Comparison of ENCODE assay signal across 8 cellular contexts in the genomic region with DNA sequence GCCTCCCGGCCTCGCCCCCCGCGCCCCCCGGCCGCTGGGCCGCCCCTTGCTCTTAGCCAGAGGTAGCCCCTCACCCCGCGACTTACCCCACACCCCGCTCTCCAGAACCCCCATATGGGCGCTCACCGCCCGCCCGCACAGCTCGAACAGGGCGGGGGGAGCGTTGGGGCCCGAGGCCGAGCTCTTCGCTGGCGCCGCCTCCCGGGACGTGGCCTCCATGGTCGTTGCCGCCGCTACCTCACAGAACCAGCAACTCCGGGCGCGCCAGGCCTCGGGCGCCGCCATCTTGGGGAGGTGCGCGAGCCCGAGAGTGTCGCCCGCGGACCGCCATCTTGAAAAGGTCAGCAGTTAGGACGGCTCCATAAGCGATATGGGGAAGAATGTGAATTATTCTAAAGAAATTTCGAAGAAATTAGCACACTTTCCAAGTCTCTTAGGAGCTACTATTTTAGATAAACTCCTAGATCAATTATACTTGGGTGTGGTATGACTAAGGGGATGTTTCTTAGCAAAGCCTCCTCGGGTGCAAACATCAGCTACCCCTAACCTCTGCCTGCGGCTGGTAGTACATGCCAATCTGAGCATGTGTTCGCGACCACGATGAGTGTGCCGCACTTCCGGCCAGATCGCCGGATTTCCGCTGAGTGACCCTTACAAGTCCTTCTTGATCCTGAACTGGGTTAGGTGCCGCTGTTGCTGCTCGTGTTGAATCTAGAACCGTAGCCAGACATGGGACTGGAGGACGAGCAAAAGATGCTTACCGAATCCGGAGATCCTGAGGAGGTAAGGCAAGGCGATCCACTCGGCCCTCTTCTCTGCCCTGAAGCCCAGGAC. TPM values are rescaled to one million over a fixed set of nuclear protein-coding genes. Genes with fewer than 3 reads are reported as not detected.
DNase-seq lines count a peak whose midpoint lies in the region; ATAC-seq and TF ChIP-seq lines count a peak whose summit lies in the region.

A gene with protein sequence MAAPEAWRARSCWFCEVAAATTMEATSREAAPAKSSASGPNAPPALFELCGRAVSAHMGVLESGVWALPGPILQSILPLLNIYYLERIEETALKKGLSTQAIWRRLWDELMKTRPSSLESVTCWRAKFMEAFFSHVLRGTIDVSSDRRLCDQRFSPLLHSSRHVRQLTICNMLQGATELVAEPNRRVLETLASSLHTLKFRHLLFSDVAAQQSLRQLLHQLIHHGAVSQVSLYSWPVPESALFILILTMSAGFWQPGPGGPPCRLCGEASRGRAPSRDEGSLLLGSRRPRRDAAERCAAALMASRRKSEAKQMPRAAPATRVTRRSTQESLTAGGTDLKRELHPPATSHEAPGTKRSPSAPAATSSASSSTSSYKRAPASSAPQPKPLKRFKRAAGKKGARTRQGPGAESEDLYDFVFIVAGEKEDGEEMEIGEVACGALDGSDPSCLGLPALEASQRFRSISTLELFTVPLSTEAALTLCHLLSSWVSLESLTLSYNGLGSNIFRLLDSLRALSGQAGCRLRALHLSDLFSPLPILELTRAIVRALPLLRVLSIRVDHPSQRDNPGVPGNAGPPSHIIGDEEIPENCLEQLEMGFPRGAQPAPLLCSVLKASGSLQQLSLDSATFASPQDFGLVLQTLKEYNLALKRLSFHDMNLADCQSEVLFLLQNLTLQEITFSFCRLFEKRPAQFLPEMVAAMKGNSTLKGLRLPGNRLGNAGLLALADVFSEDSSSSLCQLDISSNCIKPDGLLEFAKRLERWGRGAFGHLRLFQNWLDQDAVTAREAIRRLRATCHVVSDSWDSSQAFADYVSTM (minus strand): TSS at position 579 of the 834 bp plus-strand sequence. CDS start 294 bp downstream, at position 285.
A gene (plus strand): TSS at position 661 of the 834 bp plus-strand sequence. CDS start 69 bp downstream, at position 730.

- WGBS in gastroesophageal sphincter (ENCODE audit: low coverage in 1 of 2), 2 donors: 0% methylated on average over 5 to 10 of the region's 61 CpGs

- DNase-seq in GM06990 (ENCODE audit: extremely low read depth, insufficient read length) (peak; percentile 98), HFFc6 (peak; percentile 96), NB4 (ENCODE audit: low read depth) (peak; percentile 98), SK-N-MC (ENCODE audit: low read depth, low spot score) (peak; percentile 91), substantia nigra (lab: John Stamatoyannopoulos, UW) (peak; percentile 63 to 97 (median 92))
- DNase-seq in activated naive CD4-positive, alpha-beta T cell treated with anti-CD3 and anti-CD28 coated beads, Interleukin-2, amount 10 ng/mL, durations not matched to agents 7 days and 5 days: peak; percentile 95

- H3K27ac Mint-ChIP-seq in HFFc6: peak within 1 kb of the TSS; percentile 98
- H3K27ac Mint-ChIP-seq in activated naive CD4-positive, alpha-beta T cell treated with anti-CD3 and anti-CD28 coated beads, Interleukin-2, amount 10 ng/mL, durations not matched to agents 7 days and 5 days: peak within 1 kb of the TSS; percentile 98

- H3K4me3 ChIP-seq in GM06990 (replicated peaks; ENCODE audit: low read depth, low read length) (peak within 1 kb of the TSS; percentile 83), NB4 (ENCODE audit: low read depth, low read length) (peak within 1 kb of the TSS; percentile 98), SK-N-MC (peak within 1 kb of the TSS; percentile 99), gastroesophageal sphincter (peak within 1 kb of the TSS; percentile 67 to 90), neutrophil (ENCODE audit: low read depth in 1 of 2, low read length in 1 of 2) (peak within 1 kb of the TSS; percentile 82 to 91)

- no peak for TF ChIP-seq EP300 in gastroesophageal sphincter (IDR thresholded peaks at IDR 0.05)

- peaks cover 47% of the 10 kb centered on the region for H3K4me1 Mint-ChIP-seq in HFFc6 (ENCODE audit: low read depth)
- peaks cover 51% of the 10 kb centered on the region for H3K4me1 Mint-ChIP-seq in activated naive CD4-positive, alpha-beta T cell treated with anti-CD3 and anti-CD28 coated beads, Interleukin-2, amount 10 ng/mL, durations not matched to agents 7 days and 5 days

- TF ChIP-seq POLR2A in NB4 (IDR thresholded peaks at IDR 0.05; ENCODE audit: extremely low read depth, insufficient read length) (peak; percentile 56), gastroesophageal sphincter (IDR thresholded peaks at IDR 0.05) (peak; percentile 87 to 89)

- CTCF ChIA-PET in activated naive CD4-positive, alpha-beta T cell treated with anti-CD3 and anti-CD28 coated beads, Interleukin-2, amount 10 ng/mL, durations not matched to agents 7 days and 5 days (lab: Charles Lee): interaction anchor here (0.6 to 2.1 kb wide), 6 partner anchors 17 to 103 kb away, joined by 3 to 8 read pairs (median 4); no protein-coding TSS in a partner anchor

- TF ChIP-seq CTCF in GM06990 (IDR thresholded peaks at IDR 0.05; ENCODE audit: insufficient read depth, low read length, poor library complexity, severe bottlenecking) (peak; percentile 17), HFFc6 (IDR thresholded peaks at IDR 0.05) (peak; percentile 40; the same call in 1 of the 2 replicates), NB4 (IDR thresholded peaks at IDR 0.05; ENCODE audit: low read depth, low read length) (no peak), gastroesophageal sphincter (IDR thresholded peaks at IDR 0.05) (no peak), neutrophil (IDR thresholded peaks at IDR 0.05) (peak; percentile 51)

- H3K9me3 ChIP-seq in SK-N-MC (ENCODE audit: low read depth, low read length) (no peaks in the 10 kb centered on the region), gastroesophageal sphincter (no peaks in the 10 kb centered on the region), neutrophil (no peaks in the 10 kb centered on the region)

- H3K27me3 ChIP-seq in GM06990 (replicated peaks; ENCODE audit: control insufficient read depth, insufficient read depth, low read length) (no peaks in the 10 kb centered on the region), gastroesophageal sphincter (no peaks in the 10 kb centered on the region), neutrophil (no peaks in the 10 kb centered on the region)

- H3K4me3 Mint-ChIP-seq in HFFc6: peak within 1 kb of the TSS; percentile 98
- H3K4me3 Mint-ChIP-seq in activated naive CD4-positive, alpha-beta T cell treated with anti-CD3 and anti-CD28 coated beads, Interleukin-2, amount 10 ng/mL, durations not matched to agents 7 days and 5 days: peak within 1 kb of the TSS; percentile 92

- ATAC-seq in gastroesophageal sphincter: peak; percentile 95

- no peaks in the 10 kb centered on the region; the same call in 1 of the 2 replicates for H3K36me3 ChIP-seq in GM06990 (ENCODE audit: control insufficient read depth, insufficient read depth, low read length)
- peaks cover 29% of the 10 kb centered on the region for H3K36me3 ChIP-seq in SK-N-MC (ENCODE audit: insufficient read depth, low read length)
- H3K36me3 ChIP-seq in gastroesophageal sphincter: no peaks in the 10 kb centered on the region
- H3K36me3 ChIP-seq in neutrophil: no peaks in the 10 kb centered on the region

- H3K4me1 ChIP-seq in gastroesophageal sphincter (peaks cover 0 to 79% (median 30%) of the 10 kb centered on the region in 3 donors), neutrophil (ENCODE audit: control insufficient read depth in 1 of 2, insufficient read depth in 1 of 2, low read depth in 1 of 2, low read length in 1 of 2) (peaks cover 49% of the 10 kb centered on the region in 2 experiments)

- no peaks in the 10 kb centered on the region for H3K9me3 Mint-ChIP-seq in HFFc6
- H3K9me3 Mint-ChIP-seq in activated naive CD4-positive, alpha-beta T cell treated with anti-CD3 and anti-CD28 coated beads, Interleukin-2, amount 10 ng/mL, durations not matched to agents 7 days and 5 days: no peaks in the 10 kb centered on the region

- H3K27me3 Mint-ChIP-seq in HFFc6 (ENCODE audit: insufficient read depth): peaks cover 2% of the 10 kb centered on the region
- peaks cover 4% of the 10 kb centered on the region for H3K27me3 Mint-ChIP-seq in activated naive CD4-positive, alpha-beta T cell treated with anti-CD3 and anti-CD28 coated beads, Interleukin-2, amount 10 ng/mL, durations not matched to agents 7 days and 5 days

- H3K36me3 Mint-ChIP-seq in HFFc6 (ENCODE audit: low read depth): peaks cover 14% of the 10 kb centered on the region; the same call in 1 of the 2 replicates
- H3K36me3 Mint-ChIP-seq in activated naive CD4-positive, alpha-beta T cell treated with anti-CD3 and anti-CD28 coated beads, Interleukin-2, amount 10 ng/mL, durations not matched to agents 7 days and 5 days: peaks cover 19% of the 10 kb centered on the region

- H3K27ac ChIP-seq in SK-N-MC (peak within 1 kb of the TSS; percentile 88), gastroesophageal sphincter (peak within 1 kb of the TSS; percentile 89 to 99 (median 98)), neutrophil (peak within 1 kb of the TSS; percentile 91), substantia nigra (ENCODE audit: low read depth, low read length, poor library complexity, severe bottlenecking) (peak within 1 kb of the TSS; percentile 90)

- peak within 1 kb of the TSS; percentile 100 for H3K9ac ChIP-seq in SK-N-MC (ENCODE audit: insufficient read length)

RNA-seq across cellular contexts. Expression of the first gene that starts in this region (rescaled TPM):
- total RNA-seq in HFFc6 (2021; fragmentation: NEBNext Ultra II Directional; extraction: Animal tissue kit (Norgen Biotek cat#: 25700)): 100 to 1,000 TPM in 4 of 6 experiments, 10 to 100 TPM in 2; 93.9 to 118 (median 104) TPM
- total RNA-seq in gastroesophageal sphincter: 10 to 100 TPM; 55.6 to 77.9 (median 66.7) TPM

RNA-seq across cellular contexts. Expression of the second gene that starts in this region (rescaled TPM):
- 100 to 1,000 TPM; 211 to 274 (median 260) TPM for total RNA-seq in HFFc6 (2021; fragmentation: NEBNext Ultra II Directional; extraction: Animal tissue kit (Norgen Biotek cat#: 25700))
- 100 to 1,000 TPM; 202 to 421 (median 359) TPM for total RNA-seq in gastroesophageal sphincter

Comparison
In these comparisons a context has a peak if more than half of its experiments do, and no peak if none do; other contexts are left out.
1. Peak in every context shown above with its lines: DNase-seq, ATAC-seq, H3K4me3 ChIP-seq and H3K27ac ChIP-seq.
2. CTCF ChIP-seq: peak in GM06990 (single experiment), HFFc6 (single experiment) and neutrophil (single experiment); none in NB4 (single experiment) and gastroesophageal sphincter (0 of 4).